Comparison of ENCODE assay signal across 17 cellular contexts in the genomic region with DNA sequence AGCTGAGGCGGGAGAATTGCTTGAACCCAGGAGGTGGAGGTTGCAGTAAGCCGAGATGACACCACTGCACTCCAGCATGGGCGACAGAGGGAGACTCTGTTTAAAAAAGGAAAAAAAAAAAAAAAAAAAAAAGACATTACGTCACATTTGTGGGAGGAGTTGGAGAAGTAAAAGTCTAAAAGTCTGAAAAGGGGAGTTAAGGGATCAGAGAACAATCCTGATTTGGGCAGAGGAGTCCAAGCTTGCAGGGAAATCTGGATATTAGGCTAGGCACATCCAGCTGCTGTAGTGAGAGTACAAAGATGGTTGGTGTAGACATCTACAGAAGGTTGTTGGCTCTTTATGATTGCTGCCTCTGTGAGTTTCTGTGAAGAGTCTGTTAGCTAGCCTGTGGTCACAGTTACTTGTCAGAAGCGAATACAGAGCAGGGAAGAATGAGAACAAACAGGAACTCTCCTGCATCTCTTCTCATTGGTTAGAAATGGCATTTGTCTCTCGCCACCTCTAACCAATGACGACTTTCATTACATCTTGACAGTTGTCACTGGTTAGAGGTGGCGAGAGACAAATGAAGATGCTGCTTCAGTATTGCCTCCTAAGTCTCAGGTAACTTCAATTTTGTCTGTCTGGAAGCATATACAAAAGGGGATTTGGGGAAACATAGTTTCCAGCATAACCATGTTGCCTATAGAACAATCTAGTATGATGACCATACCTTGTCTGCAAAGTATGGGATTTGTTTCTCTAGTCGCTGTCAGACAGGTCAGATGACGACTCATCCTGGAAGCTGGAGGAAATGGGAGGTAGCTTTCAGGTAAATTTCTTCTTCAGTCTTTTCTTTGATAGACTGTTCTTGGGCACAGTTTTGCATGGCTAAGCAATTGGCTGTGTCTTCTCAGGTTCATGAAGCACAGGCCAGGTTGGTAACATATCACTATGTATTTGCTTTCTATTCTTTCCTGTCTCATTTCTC. TPM values are rescaled to one million over a fixed set of nuclear protein-coding genes. Genes with fewer than 3 reads are reported as not detected.
A peak's percentile ranks its signal among the peaks of the same experiment; 100 is the strongest.
DNase-seq lines count a peak whose midpoint lies in the region; ATAC-seq and TF ChIP-seq lines count a peak whose summit lies in the region.
"Had no signal": no experiment of that assay in that cellular context is flagged by ENCODE, and none has a peak within 500 bp of the region (broad histone marks: within the 10 kb centered on the region; RNA-seq: fewer than 3 reads in every experiment).

No MANE protein-coding gene starts in this region.

- peak; percentile 27 for ATAC-seq in HG03442 (IDR thresholded peaks at IDR 0.05; ENCODE audit: unreplicated experiment)
- peak; percentile 19 for ATAC-seq in activated CD8-positive, alpha-beta T cell treated with anti-CD3 and anti-CD28 coated beads for 36 hours
- ATAC-seq in HG03175 (IDR thresholded peaks at IDR 0.05; ENCODE audit: unreplicated experiment), result no peak
- no peak for ATAC-seq in HG03139 (IDR thresholded peaks at IDR 0.05; ENCODE audit: unreplicated experiment)
- ATAC-seq: foreskin keratinocyte had no signal

- peak; percentile 7 for DNase-seq in activated CD4-positive, alpha-beta T cell treated with anti-CD3 and anti-CD28 coated beads, Interleukin-2, amount 10 ng/mL, durations not matched to agents 7 days and 5 days
- no peak for DNase-seq in activated CD4-positive, alpha-beta T cell treated with anti-CD3 and anti-CD28 coated beads for 4 hours
- peak; percentile 3 for DNase-seq in activated CD8-positive, alpha-beta T cell treated with anti-CD3 and anti-CD28 coated beads for 36 hours
- DNase-seq in MG63, result no peak
- DNase-seq: activated CD4-positive, alpha-beta memory T cell treated with anti-CD3 and anti-CD28 coated beads, Interleukin-2, amount 10 ng/mL, durations not matched to agents 7 days and 5 days; activated naive CD8-positive, alpha-beta T cell treated with anti-CD3 and anti-CD28 coated beads for 36 hours; DMS79 treated with DMSO at 0.1 percent for 48 hours; natural killer cell; NCI-H1105 treated with DMSO at 0.1 percent for 48 hours; small intestine; upper lobe of left lung had no signal

- CTCF ChIA-PET in activated CD4-positive, alpha-beta T cell treated with anti-CD3 and anti-CD28 coated beads, Interleukin-2, amount 10 ng/mL, durations not matched to agents 7 days and 5 days (lab: Charles Lee), result interaction anchor here (0.6 to 1.4 kb wide), 3 partner anchors 20 to 285 kb away, joined by 4 to 6 read pairs (median 4); no protein-coding TSS in a partner anchor
- CTCF ChIA-PET in activated CD8-positive, alpha-beta T cell treated with anti-CD3 and anti-CD28 coated beads for 36 hours (lab: Charles Lee), result interaction anchor here (0.8 to 1.4 kb wide), 2 partner anchors 77 to 88 kb away, joined by 3 to 6 read pairs; no protein-coding TSS in a partner anchor

- H3K9me3 ChIP-seq in MG63, result no peaks in the 10 kb centered on the region
- H3K9me3 ChIP-seq: upper lobe of left lung had no signal

- no peaks in the 10 kb centered on the region for H3K36me3 ChIP-seq in MG63
- H3K36me3 ChIP-seq: upper lobe of left lung had no signal

- H3K4me3 Mint-ChIP-seq in activated CD4-positive, alpha-beta T cell treated with anti-CD3 and anti-CD28 coated beads, Interleukin-2, amount 10 ng/mL, durations not matched to agents 7 days and 5 days, result no peak overlapping the region
- H3K4me3 Mint-ChIP-seq in activated CD8-positive, alpha-beta T cell treated with anti-CD3 and anti-CD28 coated beads for 36 hours, result no peak overlapping the region
- peak overlapping the region; percentile 4 to 78 (median 21) for H3K4me3 Mint-ChIP-seq in nephron
- H3K4me3 Mint-ChIP-seq: activated CD4-positive, alpha-beta memory T cell treated with anti-CD3 and anti-CD28 coated beads, Interleukin-2, amount 10 ng/mL, durations not matched to agents 7 days and 5 days; activated naive CD8-positive, alpha-beta T cell treated with anti-CD3 and anti-CD28 coated beads for 36 hours; dendritic cell treated with granulocyte-macrophage colony-stimulating factor and Interleukin-4, amounts not matched to agents 40 ng/mL and 50 ng/mL, for 4 days; natural killer cell had no signal

- no peaks in the 10 kb centered on the region for H3K27me3 ChIP-seq in MG63
- H3K27me3 ChIP-seq: foreskin keratinocyte had no signal

- no peaks in the 10 kb centered on the region for H3K36me3 Mint-ChIP-seq in activated CD4-positive, alpha-beta T cell treated with anti-CD3 and anti-CD28 coated beads, Interleukin-2, amount 10 ng/mL, durations not matched to agents 7 days and 5 days (ENCODE audit: low read depth)
- H3K36me3 Mint-ChIP-seq in activated CD8-positive, alpha-beta T cell treated with anti-CD3 and anti-CD28 coated beads for 36 hours (ENCODE audit: low read depth), result no peaks in the 10 kb centered on the region
- no peaks in the 10 kb centered on the region for H3K36me3 Mint-ChIP-seq in nephron (ENCODE audit: low read depth)
- H3K36me3 Mint-ChIP-seq: activated naive CD8-positive, alpha-beta T cell treated with anti-CD3 and anti-CD28 coated beads for 36 hours; natural killer cell had no signal

- no peaks in the 10 kb centered on the region for H3K9me3 Mint-ChIP-seq in activated CD4-positive, alpha-beta T cell treated with anti-CD3 and anti-CD28 coated beads, Interleukin-2, amount 10 ng/mL, durations not matched to agents 7 days and 5 days
- no peaks in the 10 kb centered on the region for H3K9me3 Mint-ChIP-seq in activated CD8-positive, alpha-beta T cell treated with anti-CD3 and anti-CD28 coated beads for 36 hours
- H3K9me3 Mint-ChIP-seq in nephron, result peaks cover 3% of the 10 kb centered on the region
- H3K9me3 Mint-ChIP-seq: activated CD4-positive, alpha-beta memory T cell treated with anti-CD3 and anti-CD28 coated beads, Interleukin-2, amount 10 ng/mL, durations not matched to agents 7 days and 5 days; activated naive CD8-positive, alpha-beta T cell treated with anti-CD3 and anti-CD28 coated beads for 36 hours; dendritic cell treated with granulocyte-macrophage colony-stimulating factor and Interleukin-4, amounts not matched to agents 40 ng/mL and 50 ng/mL, for 4 days; natural killer cell had no signal

- intact Hi-C loops in activated CD8-positive, alpha-beta T cell treated with anti-CD3 and anti-CD28 coated beads for 36 hours (cut with micrococcal nuclease), result no loop called here

- TF ChIP-seq CTCF in activated CD8-positive, alpha-beta T cell treated with anti-CD3 and anti-CD28 coated beads for 36 hours (IDR thresholded peaks at IDR 0.05), result no peak
- TF ChIP-seq CTCF in nephron (IDR thresholded peaks at IDR 0.05; ENCODE audit: unreplicated experiment in 3 of 3), result no peak

- peaks cover 41% of the 10 kb centered on the region for H3K27me3 Mint-ChIP-seq in activated CD4-positive, alpha-beta T cell treated with anti-CD3 and anti-CD28 coated beads, Interleukin-2, amount 10 ng/mL, durations not matched to agents 7 days and 5 days
- H3K27me3 Mint-ChIP-seq in activated CD8-positive, alpha-beta T cell treated with anti-CD3 and anti-CD28 coated beads for 36 hours, result peaks cover 41% of the 10 kb centered on the region
- H3K27me3 Mint-ChIP-seq in nephron (ENCODE audit: low read depth), result peaks cover 25% of the 10 kb centered on the region

- POLR2A ChIA-PET in activated CD4-positive, alpha-beta T cell treated with anti-CD3 and anti-CD28 coated beads, Interleukin-2, amount 10 ng/mL, durations not matched to agents 7 days and 5 days (lab: Charles Lee), result no interaction called here
- POLR2A ChIA-PET in activated CD8-positive, alpha-beta T cell treated with anti-CD3 and anti-CD28 coated beads for 36 hours (lab: Charles Lee), result no interaction called here

- H3K27ac Mint-ChIP-seq in activated CD4-positive, alpha-beta T cell treated with anti-CD3 and anti-CD28 coated beads, Interleukin-2, amount 10 ng/mL, durations not matched to agents 7 days and 5 days, result no peak overlapping the region
- no peak overlapping the region for H3K27ac Mint-ChIP-seq in activated CD8-positive, alpha-beta T cell treated with anti-CD3 and anti-CD28 coated beads for 36 hours
- H3K27ac Mint-ChIP-seq in nephron, result no peak overlapping the region
- H3K27ac Mint-ChIP-seq: activated CD4-positive, alpha-beta memory T cell treated with anti-CD3 and anti-CD28 coated beads, Interleukin-2, amount 10 ng/mL, durations not matched to agents 7 days and 5 days; activated naive CD8-positive, alpha-beta T cell treated with anti-CD3 and anti-CD28 coated beads for 36 hours; dendritic cell treated with granulocyte-macrophage colony-stimulating factor and Interleukin-4, amounts not matched to agents 40 ng/mL and 50 ng/mL, for 4 days; natural killer cell had no signal

- H3K4me1 Mint-ChIP-seq in activated CD4-positive, alpha-beta T cell treated with anti-CD3 and anti-CD28 coated beads, Interleukin-2, amount 10 ng/mL, durations not matched to agents 7 days and 5 days, result peaks cover 9% of the 10 kb centered on the region
- H3K4me1 Mint-ChIP-seq in activated CD8-positive, alpha-beta T cell treated with anti-CD3 and anti-CD28 coated beads for 36 hours (ENCODE audit: low read depth), result peaks cover 5% of the 10 kb centered on the region
- peaks cover 17% of the 10 kb centered on the region for H3K4me1 Mint-ChIP-seq in nephron

- no peak overlapping the region for H3K4me3 ChIP-seq in MG63
- H3K4me3 ChIP-seq: upper lobe of left lung had no signal

RNA-seq across cellular contexts. Expression of gene OSBPL6, which starts 3.1 kb away (rescaled TPM):
- total RNA-seq in activated CD4-positive, alpha-beta T cell treated with anti-CD3 and anti-CD28 coated beads, Interleukin-2, amount 10 ng/mL, durations not matched to agents 7 days and 5 days, result under 1 TPM; 0.35 to 0.52 TPM
- total RNA-seq in activated CD8-positive, alpha-beta T cell treated with anti-CD3 and anti-CD28 coated beads for 36 hours, result 1 to 10 TPM; 2.5 to 4.0 TPM
- 2.1 and 3.3 TPM in 2 replicates for total RNA-seq in MG63 (2014; rRNA removed; shearing (Covaris generic); ENCODE audit: low replicate concordance)
- total RNA-seq: natural killer cell had no signal

Comparison
In these comparisons a context has a peak if more than half of its experiments do, and no peak if none do; other contexts are left out.
1. DNase-seq: peak in activated CD4-positive, alpha-beta T cell treated with anti-CD3 and anti-CD28 coated beads, Interleukin-2, amount 10 ng/mL, durations not matched to agents 7 days and 5 days (single experiment) and activated CD8-positive, alpha-beta T cell treated with anti-CD3 and anti-CD28 coated beads for 36 hours (single experiment); none in activated CD4-positive, alpha-beta T cell treated with anti-CD3 and anti-CD28 coated beads for 4 hours (0 of 2) and MG63 (single experiment).
2. H3K4me3 Mint-ChIP-seq: peak in nephron (3 of 3); none in activated CD4-positive, alpha-beta T cell treated with anti-CD3 and anti-CD28 coated beads, Interleukin-2, amount 10 ng/mL, durations not matched to agents 7 days and 5 days (single experiment) and activated CD8-positive, alpha-beta T cell treated with anti-CD3 and anti-CD28 coated beads for 36 hours (single experiment).
3. ATAC-seq: peak in HG03442 (single experiment) and activated CD8-positive, alpha-beta T cell treated with anti-CD3 and anti-CD28 coated beads for 36 hours (single experiment); none in HG03175 (single experiment) and HG03139 (single experiment).